ENCODE assay signal across 8 cellular contexts in the genomic region with DNA sequence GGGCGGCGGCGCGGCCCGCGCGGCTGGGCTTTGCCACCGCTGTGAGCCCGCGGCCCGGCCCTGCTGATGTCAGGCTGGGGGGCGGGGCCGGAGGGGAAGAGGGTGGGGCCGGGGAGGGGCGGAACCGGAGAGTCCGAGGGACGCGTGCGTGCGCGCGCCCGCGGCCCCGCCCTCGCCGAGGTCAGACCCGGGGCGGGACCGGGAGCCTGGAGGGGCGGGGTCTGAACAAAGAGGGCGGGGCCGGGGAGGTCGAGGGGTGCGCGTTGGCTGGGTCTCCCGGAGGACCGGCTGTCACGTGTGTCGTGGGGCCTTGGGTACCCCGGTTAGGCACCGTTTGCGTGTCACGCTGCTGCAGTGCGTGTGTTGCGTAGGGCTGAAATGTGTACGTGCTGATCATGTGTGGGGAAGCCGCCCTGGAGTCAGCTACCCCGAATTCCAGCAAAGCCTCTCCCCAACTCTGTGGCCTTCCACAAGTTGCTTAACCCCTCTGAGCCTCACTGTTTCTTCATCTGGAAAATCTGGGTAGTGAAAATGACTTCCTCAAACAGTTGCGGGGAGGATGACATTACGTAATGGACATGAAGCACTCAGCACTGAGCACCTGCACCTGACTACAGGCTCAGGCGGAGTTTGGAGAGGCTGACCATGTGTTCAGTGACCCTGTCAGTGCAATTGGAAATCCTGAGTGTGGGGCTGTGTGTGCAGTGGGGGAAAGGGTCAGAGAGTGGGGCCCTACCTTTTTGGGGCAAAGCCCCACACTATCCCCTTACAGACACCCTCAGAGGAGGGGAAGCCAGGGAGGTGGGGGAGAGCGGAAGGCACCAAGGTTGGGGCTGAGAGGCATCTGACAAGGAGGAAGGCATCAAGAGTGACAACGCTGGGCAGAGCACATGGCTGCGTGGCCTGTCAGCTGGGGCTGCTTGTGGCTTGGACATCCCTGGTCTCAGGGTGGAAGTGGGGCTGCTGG. TPM values are rescaled to one million over a fixed set of nuclear protein-coding genes. Genes with fewer than 3 reads are reported as not detected.
DNase-seq lines count a peak whose midpoint lies in the region; ATAC-seq and TF ChIP-seq lines count a peak whose summit lies in the region.

A gene (minus strand): TSS at position 41 of the 967 bp plus-strand sequence. CDS start 86 bp downstream, outside the sequence.

- no peak within 1 kb of the TSS for H3K9ac ChIP-seq in parathyroid adenoma

- H3K27ac ChIP-seq in parathyroid adenoma (peak within 1 kb of the TSS; percentile 62), thyroid gland (peak within 1 kb of the TSS; percentile 86 to 97 (median 95))

- intact Hi-C loops in Right ventricle myocardium superior (cut with DNase I): no loop called here
- intact Hi-C loops in thyroid gland (cut with DNase I): no loop called here

- H3K27me3 ChIP-seq in parathyroid adenoma (ENCODE audit: control insufficient read depth, insufficient read depth, low read length): no peaks in the 10 kb centered on the region
- no peaks in the 10 kb centered on the region for H3K27me3 ChIP-seq in thyroid gland

- H3K9me3 ChIP-seq in parathyroid adenoma (ENCODE audit: control insufficient read depth, low read length) (no peaks in the 10 kb centered on the region), thyroid gland (no peaks in the 10 kb centered on the region)

- ATAC-seq in HG02571 (IDR thresholded peaks at IDR 0.05; ENCODE audit: unreplicated experiment) (peak; percentile 72), Right ventricle myocardium superior (ENCODE audit: poor library complexity) (peak; percentile 84)

- peak within 1 kb of the TSS; percentile 42 for H2AFZ ChIP-seq in parathyroid adenoma

- WGBS in thyroid gland, 2 donors: 43 to 44% methylated on average over 6 to 15 of the region's 56 CpGs

- H3K36me3 ChIP-seq in parathyroid adenoma (ENCODE audit: control insufficient read depth, insufficient read depth, low read length) (no peaks in the 10 kb centered on the region), thyroid gland (no peaks in the 10 kb centered on the region)

- TF ChIP-seq CTCF in parathyroid adenoma (IDR thresholded peaks at IDR 0.05): no peak
- TF ChIP-seq CTCF in thyroid gland (IDR thresholded peaks at IDR 0.05): no peak

- peaks cover 17% of the 10 kb centered on the region for H3K79me2 ChIP-seq in parathyroid adenoma

- DNase-seq in GF-D8 (lab: John Stamatoyannopoulos, UW) (peak; percentile 98), NCI-H1092 treated with DMSO at 0.1 percent for 48 hours (lab: John Stamatoyannopoulos, UW) (peak; percentile 70), T follicular helper cell (ENCODE audit: low read depth) (peak; percentile 92), Right ventricle myocardium superior (peak; percentile 93), thyroid gland (peak; percentile 88 to 91)
- peak; percentile 77 for DNase-seq in activated naive CD8-positive, alpha-beta T cell treated with anti-CD3 and anti-CD28 coated beads, Interleukin-2, amount 50 U/mL, for 16 hours (ENCODE audit: low read depth, low spot score)

- peak within 1 kb of the TSS; percentile 96 for H3K4me2 ChIP-seq in parathyroid adenoma (ENCODE audit: low read length)

- peaks cover 8% of the 10 kb centered on the region for H3K4me1 ChIP-seq in parathyroid adenoma
- H3K4me1 ChIP-seq in thyroid gland: peaks cover 59 to 79% of the 10 kb centered on the region in 2 donors

- no peak for TF ChIP-seq POLR2A in thyroid gland (IDR thresholded peaks at IDR 0.05)

- H3K4me3 ChIP-seq in parathyroid adenoma (ENCODE audit: low read depth, low read length) (peak within 1 kb of the TSS; percentile 81), thyroid gland (replicated peaks in 1 of 3) (peak within 1 kb of the TSS; percentile 19 to 83 (median 52))

RNA-seq across cellular contexts. Expression of the gene that starts here (rescaled TPM):
- total RNA-seq in Right ventricle myocardium superior (33.1 TPM), thyroid gland (10 to 100 TPM; 32.2 to 55.3 (median 43.5) TPM)

Comparison
In these comparisons a context has a peak if more than half of its experiments do, and no peak if none do; other contexts are left out.
1. Peak in every context shown above with its lines: DNase-seq, ATAC-seq, H3K4me3 ChIP-seq and H3K27ac ChIP-seq.